16 cellular contexts compared by ENCODE assay signal in the genomic region with DNA sequence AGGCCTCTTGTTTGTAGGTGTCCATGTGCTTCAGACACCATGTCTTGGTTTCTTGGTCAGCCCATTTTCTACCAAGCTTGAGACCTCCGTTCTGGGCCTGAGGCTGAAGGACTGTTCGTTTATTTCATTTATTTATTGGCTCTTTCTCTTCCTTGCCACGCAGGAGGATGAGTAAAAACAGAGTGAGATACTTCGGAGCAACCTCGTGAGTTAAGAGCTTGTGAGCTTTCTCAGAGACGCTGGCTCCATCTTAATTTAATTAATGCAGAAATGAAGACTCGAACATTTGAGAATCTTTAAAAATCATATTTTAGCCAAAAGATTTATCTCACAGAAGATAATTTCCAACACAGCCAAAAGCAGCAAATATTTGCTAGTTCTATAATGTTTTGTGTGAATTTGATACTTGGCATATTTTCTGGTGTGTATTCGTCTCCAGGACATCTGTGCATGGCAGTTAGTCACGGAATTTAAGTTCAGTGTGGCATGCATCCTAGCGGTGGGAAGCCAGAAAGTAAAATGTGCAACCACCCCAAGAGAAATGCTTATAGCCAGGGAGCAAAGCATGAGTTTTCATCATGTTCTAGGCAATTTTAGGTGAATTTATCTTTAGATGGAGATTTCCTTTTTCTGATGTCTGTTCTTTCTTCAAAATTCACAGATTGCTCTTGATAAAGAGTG.
A peak's percentile ranks its signal among the peaks of the same experiment; 100 is the strongest.
DNase-seq lines count a peak whose midpoint lies in the region; TF ChIP-seq lines count a peak whose summit lies in the region.
"Had no signal": no experiment of that assay in that cellular context is flagged by ENCODE, and none has a peak within 500 bp of the region (broad histone marks: within the 10 kb centered on the region; RNA-seq: fewer than 3 reads in every experiment).

No MANE protein-coding gene starts in this region.

- H3K27me3 ChIP-seq in smooth muscle cell (ENCODE audit: low read depth) = no peaks in the 10 kb centered on the region
- H3K27me3 ChIP-seq: ascending aorta had no signal

- H3K4me3 ChIP-seq in AG04449 (ENCODE audit: low read depth, low read length) (no peak overlapping the region), astrocyte of the spinal cord (ENCODE audit: low read depth, low read length) (no peak overlapping the region), fibroblast of the aortic adventitia (ENCODE audit: low read depth, low read length) (no peak overlapping the region), smooth muscle cell (no peak overlapping the region)
- H3K4me3 ChIP-seq: ascending aorta had no signal

- no peaks in the 10 kb centered on the region for H3F3A ChIP-seq in smooth muscle cell (ENCODE audit: low read depth)

- no peaks in the 10 kb centered on the region for H3K36me3 ChIP-seq in smooth muscle cell (ENCODE audit: low read depth)
- H3K36me3 ChIP-seq: ascending aorta had no signal

- TF ChIP-seq CTCF in AG04449 (IDR thresholded peaks at IDR 0.05; ENCODE audit: insufficient read depth, low read length, missing control alignments) (no peak), astrocyte of the spinal cord (IDR thresholded peaks at IDR 0.05; ENCODE audit: low read depth, low read length) (peak; percentile 13), fibroblast of the aortic adventitia (IDR thresholded peaks at IDR 0.05; ENCODE audit: insufficient read depth, low read length) (peak; percentile 13), smooth muscle cell (IDR thresholded peaks at IDR 0.05; ENCODE audit: borderline replicate concordance, insufficient read depth, poor library complexity, severe bottlenecking) (no peak)

- H3K4me1 ChIP-seq in smooth muscle cell (ENCODE audit: low read depth) = peaks cover 2% of the 10 kb centered on the region

- no peak overlapping the region for H3K27ac ChIP-seq in smooth muscle cell (ENCODE audit: low read depth)
- H3K27ac ChIP-seq: ascending aorta had no signal

- in situ Hi-C loops in astrocyte of the spinal cord (cut with HindIII; ENCODE audit: low sequenced_read_pairs) = no loop called here

- no peak overlapping the region for H2AFZ ChIP-seq in smooth muscle cell (ENCODE audit: low read depth)

- DNase-seq in AG04449 (ENCODE audit: low read depth, low spot score) (peak; percentile 46), GM04504 (ENCODE audit: low read depth) (peak; percentile 65), astrocyte of the spinal cord (ENCODE audit: low read depth, low spot score) (peak; percentile 48), fibroblast of the aortic adventitia (ENCODE audit: low read depth) (no peak), glomerular visceral epithelial cell (ENCODE audit: extremely low spot score) (no peak), KG1 (lab: John Stamatoyannopoulos, UW) (no peak), smooth muscle cell (lab: John Stamatoyannopoulos, UW; ENCODE audit: unreplicated experiment) (no peak)
- DNase-seq in stimulated activated naive CD4-positive, alpha-beta T cell treated with Interleukin-2 at 50 U/mL for 16 hours (lab: John Stamatoyannopoulos, UW) = no peak
- DNase-seq: activated CD4-positive, alpha-beta memory T cell treated with anti-CD3 and anti-CD28 coated beads for 36 hours; effector memory CD4-positive, alpha-beta T cell; EL; NCI-H146; NCI-H524 treated with DMSO at 0.1 percent for 48 hours; SIG-M5; T-helper 1 cell had no signal

- WGBS in smooth muscle cell (ENCODE audit: low lambda C conversion rate) = 87% methylated on average over 10 of the region's 10 CpGs

- H3K79me2 ChIP-seq in smooth muscle cell (ENCODE audit: low read depth) = no peaks in the 10 kb centered on the region

- H3K4me2 ChIP-seq in smooth muscle cell = no peak overlapping the region

- H3K9ac ChIP-seq in smooth muscle cell (ENCODE audit: low read depth) = no peak overlapping the region

- no peaks in the 10 kb centered on the region for H3K9me3 ChIP-seq in smooth muscle cell (replicated peaks; ENCODE audit: low read depth)
- H3K9me3 ChIP-seq: ascending aorta had no signal

- POLR2A ChIA-PET in AG04449 (lab: Yijun Ruan, JAX) = no interaction called here

- CTCF ChIA-PET in AG04449 (lab: Yijun Ruan, JAX) = interaction anchor here (1.8 kb wide), 1 partner anchor 11 kb away, joined by 4 read pairs; no protein-coding TSS in a partner anchor

- H4K20me1 ChIP-seq in smooth muscle cell (ENCODE audit: low read depth) = no peaks in the 10 kb centered on the region

Comparison
In these comparisons a context has a peak if more than half of its experiments do, and no peak if none do; other contexts are left out.
1. DNase-seq: peak in AG04449 (single experiment), GM04504 (single experiment) and astrocyte of the spinal cord (single experiment); none in fibroblast of the aortic adventitia (single experiment), stimulated activated naive CD4-positive, alpha-beta T cell treated with Interleukin-2 at 50 U/mL for 16 hours (single experiment), glomerular visceral epithelial cell (single experiment), KG1 (single experiment) and smooth muscle cell (single experiment).
2. CTCF ChIP-seq: peak in astrocyte of the spinal cord (single experiment) and fibroblast of the aortic adventitia (single experiment); none in AG04449 (single experiment) and smooth muscle cell (single experiment).